In genomic region chr20:46606817-46607190, GRCh38 we compare ENCODE assay signal across 1 cellular context.
TF ChIP-seq lines count a peak whose summit lies in the region.

No MANE protein-coding gene starts in this region.

TF ChIP-seq in HepG2, 621 proteins besides CTCF, POLR2A, EP300 and RAD21 (continued from another document and continues in another):
- TF ChIP-seq, protein P1, sequence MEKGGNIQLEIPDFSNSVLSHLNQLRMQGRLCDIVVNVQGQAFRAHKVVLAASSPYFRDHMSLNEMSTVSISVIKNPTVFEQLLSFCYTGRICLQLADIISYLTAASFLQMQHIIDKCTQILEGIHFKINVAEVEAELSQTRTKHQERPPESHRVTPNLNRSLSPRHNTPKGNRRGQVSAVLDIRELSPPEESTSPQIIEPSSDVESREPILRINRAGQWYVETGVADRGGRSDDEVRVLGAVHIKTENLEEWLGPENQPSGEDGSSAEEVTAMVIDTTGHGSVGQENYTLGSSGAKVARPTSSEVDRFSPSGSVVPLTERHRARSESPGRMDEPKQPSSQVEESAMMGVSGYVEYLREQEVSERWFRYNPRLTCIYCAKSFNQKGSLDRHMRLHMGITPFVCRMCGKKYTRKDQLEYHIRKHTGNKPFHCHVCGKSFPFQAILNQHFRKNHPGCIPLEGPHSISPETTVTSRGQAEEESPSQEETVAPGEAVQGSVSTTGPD (CRISPR knock-in tag; IDR thresholded peaks at IDR 0.05), result no peak
- TF ChIP-seq AGO2 (optimal IDR thresholded peaks at IDR 0.05; ENCODE audit: low read depth, low read length) (peak; percentile 42), ZNF773 (CRISPR knock-in tag; IDR thresholded peaks at IDR 0.05; ENCODE audit: borderline replicate concordance) (0 out of 2 replicates have a peak, but pooled peaks have one; percentile 34), BRCA1 (CRISPR knock-in tag; IDR thresholded peaks at IDR 0.05) (0 out of 2 replicates have a peak, but pooled peaks have one; percentile 12), ZNF256 (CRISPR knock-in tag; conservative IDR thresholded peaks at IDR 0.05) (peak; percentile 82; the same call in 1 of the 2 replicates), ZNF703 (CRISPR knock-in tag; IDR thresholded peaks at IDR 0.05; ENCODE audit: borderline replicate concordance) (no peak), ZNF513 (CRISPR knock-in tag; conservative IDR thresholded peaks at IDR 0.05) (0 out of 2 replicates have a peak, but pooled peaks have one; percentile 35), FOSL1 (CRISPR knock-in tag; IDR thresholded peaks at IDR 0.05; ENCODE audit: borderline replicate concordance) (peak; percentile 26; the same call in 1 of the 2 replicates), SCMH1 (CRISPR knock-in tag; IDR thresholded peaks at IDR 0.05; ENCODE audit: borderline replicate concordance) (no peak), LBX2 (CRISPR knock-in tag; IDR thresholded peaks at IDR 0.05; ENCODE audit: borderline replicate concordance) (no peak), TCF7L2 (IDR thresholded peaks at IDR 0.05; ENCODE audit: low read depth, low read length) (no peak), NAIF1 (CRISPR knock-in tag; IDR thresholded peaks at IDR 0.05; ENCODE audit: borderline replicate concordance) (no peak), ZNF446 (CRISPR knock-in tag; IDR thresholded peaks at IDR 0.05) (peak; percentile 70), ZNF382 (CRISPR knock-in tag; IDR thresholded peaks at IDR 0.05; ENCODE audit: borderline replicate concordance) (no peak), HNRNPL (IDR thresholded peaks at IDR 0.05; ENCODE audit: low read depth, low read length) (no peak), ELF4 (CRISPR knock-in tag; IDR thresholded peaks at IDR 0.05; ENCODE audit: borderline replicate concordance) (peak; percentile 12; the same call in 1 of the 2 replicates), RXRA (CRISPR knock-in tag; IDR thresholded peaks at IDR 0.05) (no peak), ZNF326 (CRISPR knock-in tag; IDR thresholded peaks at IDR 0.05; ENCODE audit: borderline replicate concordance) (0 out of 2 replicates have a peak, but pooled peaks have one; percentile 46), SRF (IDR thresholded peaks at IDR 0.05; ENCODE audit: low read depth, low read length) (no peak), ZFP91 (CRISPR knock-in tag; IDR thresholded peaks at IDR 0.05; ENCODE audit: borderline replicate concordance) (peak; percentile 21; the same call in 1 of the 2 replicates), ATF7-NPFF (CRISPR knock-in tag; IDR thresholded peaks at IDR 0.05; ENCODE audit: low read depth) (no peak), BHLHE40 (IDR thresholded peaks at IDR 0.05; ENCODE audit: low read length) (no peak), ZFX (CRISPR knock-in tag; IDR thresholded peaks at IDR 0.05; ENCODE audit: low read depth) (no peak), AKAP8 (CRISPR knock-in tag; IDR thresholded peaks at IDR 0.05) (peak; percentile 36; the same call in 1 of the 2 replicates), ZNF124 (CRISPR knock-in tag; IDR thresholded peaks at IDR 0.05) (no peak; the same call in 1 of the 2 replicates), ZNF878 (CRISPR knock-in tag; IDR thresholded peaks at IDR 0.05) (no peak), SMAD1 (CRISPR knock-in tag; IDR thresholded peaks at IDR 0.05; ENCODE audit: borderline replicate concordance, low read depth) (no peak), KAT7 (CRISPR knock-in tag; IDR thresholded peaks at IDR 0.05; ENCODE audit: borderline replicate concordance) (peak; percentile 31; the same call in 1 of the 2 replicates), BRD4 (CRISPR knock-in tag; IDR thresholded peaks at IDR 0.05) (peak; percentile 48), ZNF549 (CRISPR knock-in tag; IDR thresholded peaks at IDR 0.05) (no peak), U2AF1 (optimal IDR thresholded peaks at IDR 0.05; ENCODE audit: low read depth, low read length) (peak; percentile 45), ZNF44 (CRISPR knock-in tag; IDR thresholded peaks at IDR 0.05) (no peak), AHR (CRISPR knock-in tag; IDR thresholded peaks at IDR 0.05) (no peak; the same call in 1 of the 2 replicates), GMEB1 (CRISPR knock-in tag; IDR thresholded peaks at IDR 0.05; ENCODE audit: borderline replicate concordance) (no peak), KDM5B (CRISPR knock-in tag; IDR thresholded peaks at IDR 0.05; ENCODE audit: borderline replicate concordance) (peak; percentile 48; the same call in 1 of the 2 replicates), ZNF567 (CRISPR knock-in tag; IDR thresholded peaks at IDR 0.05; ENCODE audit: borderline replicate concordance) (no peak)
- TF ChIP-seq, protein P2, sequence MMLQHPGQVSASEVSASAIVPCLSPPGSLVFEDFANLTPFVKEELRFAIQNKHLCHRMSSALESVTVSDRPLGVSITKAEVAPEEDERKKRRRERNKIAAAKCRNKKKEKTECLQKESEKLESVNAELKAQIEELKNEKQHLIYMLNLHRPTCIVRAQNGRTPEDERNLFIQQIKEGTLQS (CRISPR knock-in tag; IDR thresholded peaks at IDR 0.05), result no peak
- TF ChIP-seq, protein P3, sequence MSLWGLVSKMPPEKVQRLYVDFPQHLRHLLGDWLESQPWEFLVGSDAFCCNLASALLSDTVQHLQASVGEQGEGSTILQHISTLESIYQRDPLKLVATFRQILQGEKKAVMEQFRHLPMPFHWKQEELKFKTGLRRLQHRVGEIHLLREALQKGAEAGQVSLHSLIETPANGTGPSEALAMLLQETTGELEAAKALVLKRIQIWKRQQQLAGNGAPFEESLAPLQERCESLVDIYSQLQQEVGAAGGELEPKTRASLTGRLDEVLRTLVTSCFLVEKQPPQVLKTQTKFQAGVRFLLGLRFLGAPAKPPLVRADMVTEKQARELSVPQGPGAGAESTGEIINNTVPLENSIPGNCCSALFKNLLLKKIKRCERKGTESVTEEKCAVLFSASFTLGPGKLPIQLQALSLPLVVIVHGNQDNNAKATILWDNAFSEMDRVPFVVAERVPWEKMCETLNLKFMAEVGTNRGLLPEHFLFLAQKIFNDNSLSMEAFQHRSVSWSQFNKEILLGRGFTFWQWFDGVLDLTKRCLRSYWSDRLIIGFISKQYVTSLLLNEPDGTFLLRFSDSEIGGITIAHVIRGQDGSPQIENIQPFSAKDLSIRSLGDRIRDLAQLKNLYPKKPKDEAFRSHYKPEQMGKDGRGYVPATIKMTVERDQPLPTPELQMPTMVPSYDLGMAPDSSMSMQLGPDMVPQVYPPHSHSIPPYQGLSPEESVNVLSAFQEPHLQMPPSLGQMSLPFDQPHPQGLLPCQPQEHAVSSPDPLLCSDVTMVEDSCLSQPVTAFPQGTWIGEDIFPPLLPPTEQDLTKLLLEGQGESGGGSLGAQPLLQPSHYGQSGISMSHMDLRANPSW (CRISPR knock-in tag; IDR thresholded peaks at IDR 0.05; ENCODE audit: borderline replicate concordance), result no peak
- TF ChIP-seq, protein P4, sequence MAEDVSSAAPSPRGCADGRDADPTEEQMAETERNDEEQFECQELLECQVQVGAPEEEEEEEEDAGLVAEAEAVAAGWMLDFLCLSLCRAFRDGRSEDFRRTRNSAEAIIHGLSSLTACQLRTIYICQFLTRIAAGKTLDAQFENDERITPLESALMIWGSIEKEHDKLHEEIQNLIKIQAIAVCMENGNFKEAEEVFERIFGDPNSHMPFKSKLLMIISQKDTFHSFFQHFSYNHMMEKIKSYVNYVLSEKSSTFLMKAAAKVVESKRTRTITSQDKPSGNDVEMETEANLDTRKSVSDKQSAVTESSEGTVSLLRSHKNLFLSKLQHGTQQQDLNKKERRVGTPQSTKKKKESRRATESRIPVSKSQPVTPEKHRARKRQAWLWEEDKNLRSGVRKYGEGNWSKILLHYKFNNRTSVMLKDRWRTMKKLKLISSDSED (CRISPR knock-in tag; IDR thresholded peaks at IDR 0.05), result no peak; the same call in 1 of the 2 replicates
- TF ChIP-seq, protein P5, sequence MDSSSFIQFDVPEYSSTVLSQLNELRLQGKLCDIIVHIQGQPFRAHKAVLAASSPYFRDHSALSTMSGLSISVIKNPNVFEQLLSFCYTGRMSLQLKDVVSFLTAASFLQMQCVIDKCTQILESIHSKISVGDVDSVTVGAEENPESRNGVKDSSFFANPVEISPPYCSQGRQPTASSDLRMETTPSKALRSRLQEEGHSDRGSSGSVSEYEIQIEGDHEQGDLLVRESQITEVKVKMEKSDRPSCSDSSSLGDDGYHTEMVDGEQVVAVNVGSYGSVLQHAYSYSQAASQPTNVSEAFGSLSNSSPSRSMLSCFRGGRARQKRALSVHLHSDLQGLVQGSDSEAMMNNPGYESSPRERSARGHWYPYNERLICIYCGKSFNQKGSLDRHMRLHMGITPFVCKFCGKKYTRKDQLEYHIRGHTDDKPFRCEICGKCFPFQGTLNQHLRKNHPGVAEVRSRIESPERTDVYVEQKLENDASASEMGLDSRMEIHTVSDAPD (CRISPR knock-in tag; IDR thresholded peaks at IDR 0.05), result no peak
- TF ChIP-seq, protein P6, sequence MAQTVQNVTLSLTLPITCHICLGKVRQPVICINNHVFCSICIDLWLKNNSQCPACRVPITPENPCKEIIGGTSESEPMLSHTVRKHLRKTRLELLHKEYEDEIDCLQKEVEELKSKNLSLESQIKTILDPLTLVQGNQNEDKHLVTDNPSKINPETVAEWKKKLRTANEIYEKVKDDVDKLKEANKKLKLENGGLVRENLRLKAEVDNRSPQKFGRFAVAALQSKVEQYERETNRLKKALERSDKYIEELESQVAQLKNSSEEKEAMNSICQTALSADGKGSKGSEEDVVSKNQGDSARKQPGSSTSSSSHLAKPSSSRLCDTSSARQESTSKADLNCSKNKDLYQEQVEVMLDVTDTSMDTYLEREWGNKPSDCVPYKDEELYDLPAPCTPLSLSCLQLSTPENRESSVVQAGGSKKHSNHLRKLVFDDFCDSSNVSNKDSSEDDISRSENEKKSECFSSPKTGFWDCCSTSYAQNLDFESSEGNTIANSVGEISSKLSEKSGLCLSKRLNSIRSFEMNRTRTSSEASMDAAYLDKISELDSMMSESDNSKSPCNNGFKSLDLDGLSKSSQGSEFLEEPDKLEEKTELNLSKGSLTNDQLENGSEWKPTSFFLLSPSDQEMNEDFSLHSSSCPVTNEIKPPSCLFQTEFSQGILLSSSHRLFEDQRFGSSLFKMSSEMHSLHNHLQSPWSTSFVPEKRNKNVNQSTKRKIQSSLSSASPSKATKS (CRISPR knock-in tag; IDR thresholded peaks at IDR 0.05), result no peak
- TF ChIP-seq, protein P7, sequence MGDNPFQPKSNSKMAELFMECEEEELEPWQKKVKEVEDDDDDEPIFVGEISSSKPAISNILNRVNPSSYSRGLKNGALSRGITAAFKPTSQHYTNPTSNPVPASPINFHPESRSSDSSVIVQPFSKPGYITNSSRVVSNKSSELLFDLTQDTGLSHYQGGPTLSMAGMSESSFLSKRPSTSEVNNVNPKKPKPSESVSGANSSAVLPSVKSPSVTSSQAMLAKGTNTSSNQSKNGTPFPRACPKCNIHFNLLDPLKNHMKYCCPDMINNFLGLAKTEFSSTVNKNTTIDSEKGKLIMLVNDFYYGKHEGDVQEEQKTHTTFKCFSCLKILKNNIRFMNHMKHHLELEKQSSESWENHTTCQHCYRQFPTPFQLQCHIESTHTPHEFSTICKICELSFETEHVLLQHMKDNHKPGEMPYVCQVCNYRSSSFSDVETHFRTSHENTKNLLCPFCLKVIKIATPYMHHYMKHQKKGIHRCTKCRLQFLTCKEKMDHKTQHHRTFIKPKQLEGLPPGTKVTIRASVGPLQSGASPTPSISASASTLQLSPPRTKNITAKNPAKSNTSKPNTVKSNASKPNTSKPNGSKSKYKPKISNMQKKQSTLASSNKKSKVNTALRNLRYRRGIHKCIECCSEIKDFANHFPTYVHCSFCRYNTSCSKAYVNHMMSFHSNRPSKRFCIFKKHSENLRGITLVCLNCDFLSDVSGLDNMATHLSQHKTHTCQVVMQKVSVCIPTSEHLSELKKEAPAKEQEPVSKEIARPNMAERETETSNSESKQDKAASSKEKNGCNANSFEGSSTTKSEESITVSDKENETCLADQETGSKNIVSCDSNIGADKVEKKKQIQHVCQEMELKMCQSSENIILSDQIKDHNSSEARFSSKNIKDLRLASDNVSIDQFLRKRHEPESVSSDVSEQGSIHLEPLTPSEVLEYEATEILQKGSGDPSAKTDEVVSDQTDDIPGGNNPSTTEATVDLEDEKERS (CRISPR knock-in tag; IDR thresholded peaks at IDR 0.05), result peak; percentile 33; the same call in 1 of the 2 replicates
- TF ChIP-seq, protein P8, sequence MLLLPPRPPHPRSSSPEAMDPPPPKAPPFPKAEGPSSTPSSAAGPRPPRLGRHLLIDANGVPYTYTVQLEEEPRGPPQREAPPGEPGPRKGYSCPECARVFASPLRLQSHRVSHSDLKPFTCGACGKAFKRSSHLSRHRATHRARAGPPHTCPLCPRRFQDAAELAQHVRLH (CRISPR knock-in tag; IDR thresholded peaks at IDR 0.05; ENCODE audit: borderline replicate concordance, low read depth), result no peak
